Comparison of ENCODE assay signal across 20 cellular contexts in the genomic region with DNA sequence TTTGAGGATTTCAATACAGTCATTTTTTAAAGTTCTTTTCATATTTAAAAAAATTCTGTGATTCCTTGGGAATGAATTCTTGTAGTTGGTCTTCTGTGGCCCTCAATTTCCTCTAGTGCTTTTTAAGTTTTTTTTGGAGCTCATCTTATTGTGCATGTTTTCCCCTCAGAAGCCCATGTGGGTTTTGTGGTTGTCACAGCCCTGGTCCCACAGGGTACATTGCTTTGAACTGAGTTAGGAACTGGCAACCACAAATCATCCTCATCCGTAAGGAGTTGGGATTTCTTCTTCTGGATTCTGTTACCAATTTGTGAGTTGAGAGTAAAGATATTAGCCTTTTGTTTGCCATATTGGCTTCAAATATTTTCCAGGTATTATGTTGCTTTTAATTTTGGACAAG.
DNase-seq lines count a peak whose midpoint lies in the region; ATAC-seq and TF ChIP-seq lines count a peak whose summit lies in the region.
"Had no signal": no experiment of that assay in that cellular context is flagged by ENCODE, and none has a peak within 500 bp of the region (broad histone marks: within the 10 kb centered on the region; RNA-seq: fewer than 3 reads in every experiment).

No MANE protein-coding gene starts in this region.

- H3K4me3 ChIP-seq in fibroblast of mammary gland (ENCODE audit: control insufficient read depth, low read depth, low read length), result no peak overlapping the region
- H3K4me3 ChIP-seq: MG63, SJCRH30 had no signal

- ATAC-seq in GM21717 (IDR thresholded peaks at IDR 0.05; ENCODE audit: unreplicated experiment) (no peak), GM19395 (IDR thresholded peaks at IDR 0.05; ENCODE audit: unreplicated experiment) (no peak)
- ATAC-seq: HCT116, PC-3, Right ventricle myocardium inferior, SK-N-SH treated with all-trans-retinoic acid at 6 μM for 48 hours had no signal

- DNase-seq in KBM-7 (peak; percentile 28), SW480 (ENCODE audit: low spot score) (peak; percentile 2), fibroblast of mammary gland (ENCODE audit: low read depth) (peak; percentile 11), GF-D8 (lab: John Stamatoyannopoulos, UW) (no peak), amygdala (lab: John Stamatoyannopoulos, UW) (no peak)
- DNase-seq: Calu3, DMS153, Kasumi-1, MG63, NCI-H2029, NCI-H446, NCI-H524 treated with DMSO at 0.1 percent for 48 hours, NCI-H774, PC-3 had no signal

- in situ Hi-C loops in KBM-7 (cut with MboI; ENCODE audit: low pct_unique_long_range_greater_than_20kb, low sequenced_read_pairs), result no loop called here

- TF ChIP-seq CTCF in fibroblast of mammary gland (conservative IDR thresholded peaks at IDR 0.05; ENCODE audit: control insufficient read depth, insufficient read depth, low read depth, low read length), result no peak

Comparison
In these comparisons a context has a peak if more than half of its experiments do, and no peak if none do; other contexts are left out.
1. DNase-seq: peak in KBM-7 (single experiment), SW480 (single experiment) and fibroblast of mammary gland (single experiment); none in GF-D8 (single experiment) and amygdala (0 of 56).